Comparison of ENCODE assay signal across 1 cellular context in genomic region chr20:19974621-19975435, GRCh38.
A peak's percentile ranks its signal among the peaks of the same experiment; 100 is the strongest.
TF ChIP-seq lines count a peak whose summit lies in the region.

No MANE protein-coding gene starts in this region.

TF ChIP-seq in SK-N-SH, 30 proteins besides CTCF, POLR2A, EP300 and RAD21 (continued from another document):
- TF ChIP-seq ZBTB33 (IDR thresholded peaks at IDR 0.05; ENCODE audit: borderline replicate concordance, low read depth) (no peak), MEF2A (IDR thresholded peaks at IDR 0.05; ENCODE audit: borderline replicate concordance, low read depth) (0 out of 2 replicates have a peak, but pooled peaks have one; percentile 13), IRF3 (IDR thresholded peaks at IDR 0.05; ENCODE audit: low read depth, low read length) (no peak), FOXJ3 (CRISPR knock-in tag; IDR thresholded peaks at IDR 0.05) (no peak), TCF12 (IDR thresholded peaks at IDR 0.05) (peak; percentile 80), POLR2AphosphoS5 (IDR thresholded peaks at IDR 0.05; ENCODE audit: low read depth, low read length) (no peak), MAX (IDR thresholded peaks at IDR 0.05; ENCODE audit: low read depth) (no peak; the same call in 1 of the 2 replicates), TEAD4 (IDR thresholded peaks at IDR 0.05; ENCODE audit: borderline replicate concordance, insufficient read depth) (0 out of 2 replicates have a peak, but pooled peaks have one; percentile 21)
